Comparison of ENCODE assay signal across 1 cellular context in the genomic region with DNA sequence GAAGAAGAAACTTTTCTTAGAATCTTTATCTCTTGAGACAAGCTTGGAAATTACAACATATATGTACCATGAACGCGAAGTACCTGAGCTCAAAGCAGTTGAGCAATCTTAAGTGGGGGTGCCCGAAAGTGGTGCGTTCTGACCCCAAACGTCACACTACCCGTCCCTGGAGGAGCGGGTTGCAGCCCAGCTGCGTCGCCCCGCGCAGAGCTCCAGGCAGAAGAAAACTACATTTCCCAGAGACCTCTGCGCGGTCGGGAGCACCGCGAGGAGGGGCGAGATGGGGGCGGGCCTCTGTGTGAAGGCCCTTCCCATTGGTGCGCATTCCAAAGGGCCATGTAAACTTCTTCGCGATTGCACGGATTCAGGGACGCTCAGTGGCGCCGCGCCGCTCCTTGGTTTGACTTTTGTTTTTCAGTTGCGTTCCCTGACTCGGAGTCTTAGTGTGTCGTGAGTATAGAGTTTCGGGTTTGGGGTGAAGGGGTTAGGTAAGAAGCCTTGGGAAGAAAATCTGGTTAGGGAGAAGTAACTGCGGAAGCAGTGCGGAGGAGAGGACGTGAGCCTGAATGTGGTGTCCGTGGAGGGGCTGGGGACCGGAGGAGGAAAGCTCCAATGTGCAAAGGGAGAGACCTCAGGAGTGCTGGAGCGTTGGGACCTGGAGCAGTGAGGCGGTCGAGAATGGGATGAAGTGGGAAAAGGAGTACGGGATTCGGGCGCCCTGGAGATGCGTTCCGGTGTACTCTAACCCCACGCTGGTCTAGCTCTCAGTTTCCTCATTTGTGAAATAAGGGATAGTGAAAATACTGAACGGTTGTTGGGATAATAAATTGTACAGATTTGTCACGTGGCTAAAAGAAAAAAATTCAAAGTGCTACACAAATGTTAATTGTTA.
TF ChIP-seq lines count a peak whose summit lies in the region.

A gene (plus strand): TSS at position 410 of the 892 bp plus-strand sequence. CDS start 7,740 bp downstream, outside the sequence.

TF ChIP-seq in HepG2, 621 proteins besides CTCF, POLR2A, EP300 and RAD21 (continued from another document and continues in another):
- TF ChIP-seq, protein P1, sequence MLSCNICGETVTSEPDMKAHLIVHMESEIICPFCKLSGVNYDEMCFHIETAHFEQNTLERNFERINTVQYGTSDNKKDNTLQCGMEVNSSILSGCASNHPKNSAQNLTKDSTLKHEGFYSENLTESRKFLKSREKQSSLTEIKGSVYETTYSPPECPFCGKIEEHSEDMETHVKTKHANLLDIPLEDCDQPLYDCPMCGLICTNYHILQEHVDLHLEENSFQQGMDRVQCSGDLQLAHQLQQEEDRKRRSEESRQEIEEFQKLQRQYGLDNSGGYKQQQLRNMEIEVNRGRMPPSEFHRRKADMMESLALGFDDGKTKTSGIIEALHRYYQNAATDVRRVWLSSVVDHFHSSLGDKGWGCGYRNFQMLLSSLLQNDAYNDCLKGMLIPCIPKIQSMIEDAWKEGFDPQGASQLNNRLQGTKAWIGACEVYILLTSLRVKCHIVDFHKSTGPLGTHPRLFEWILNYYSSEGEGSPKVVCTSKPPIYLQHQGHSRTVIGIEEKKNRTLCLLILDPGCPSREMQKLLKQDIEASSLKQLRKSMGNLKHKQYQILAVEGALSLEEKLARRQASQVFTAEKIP (CRISPR knock-in tag; IDR thresholded peaks at IDR 0.05; ENCODE audit: borderline replicate concordance) = no peak
- TF ChIP-seq, protein P2, sequence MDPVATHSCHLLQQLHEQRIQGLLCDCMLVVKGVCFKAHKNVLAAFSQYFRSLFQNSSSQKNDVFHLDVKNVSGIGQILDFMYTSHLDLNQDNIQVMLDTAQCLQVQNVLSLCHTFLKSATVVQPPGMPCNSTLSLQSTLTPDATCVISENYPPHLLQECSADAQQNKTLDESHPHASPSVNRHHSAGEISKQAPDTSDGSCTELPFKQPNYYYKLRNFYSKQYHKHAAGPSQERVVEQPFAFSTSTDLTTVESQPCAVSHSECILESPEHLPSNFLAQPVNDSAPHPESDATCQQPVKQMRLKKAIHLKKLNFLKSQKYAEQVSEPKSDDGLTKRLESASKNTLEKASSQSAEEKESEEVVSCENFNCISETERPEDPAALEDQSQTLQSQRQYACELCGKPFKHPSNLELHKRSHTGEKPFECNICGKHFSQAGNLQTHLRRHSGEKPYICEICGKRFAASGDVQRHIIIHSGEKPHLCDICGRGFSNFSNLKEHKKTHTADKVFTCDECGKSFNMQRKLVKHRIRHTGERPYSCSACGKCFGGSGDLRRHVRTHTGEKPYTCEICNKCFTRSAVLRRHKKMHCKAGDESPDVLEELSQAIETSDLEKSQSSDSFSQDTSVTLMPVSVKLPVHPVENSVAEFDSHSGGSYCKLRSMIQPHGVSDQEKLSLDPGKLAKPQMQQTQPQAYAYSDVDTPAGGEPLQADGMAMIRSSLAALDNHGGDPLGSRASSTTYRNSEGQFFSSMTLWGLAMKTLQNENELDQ (CRISPR knock-in tag; IDR thresholded peaks at IDR 0.05; ENCODE audit: borderline replicate concordance) = no peak
- TF ChIP-seq SUZ12 (IDR thresholded peaks at IDR 0.05; ENCODE audit: low read depth, low read length) = peak; percentile 81
- TF ChIP-seq, protein P3, sequence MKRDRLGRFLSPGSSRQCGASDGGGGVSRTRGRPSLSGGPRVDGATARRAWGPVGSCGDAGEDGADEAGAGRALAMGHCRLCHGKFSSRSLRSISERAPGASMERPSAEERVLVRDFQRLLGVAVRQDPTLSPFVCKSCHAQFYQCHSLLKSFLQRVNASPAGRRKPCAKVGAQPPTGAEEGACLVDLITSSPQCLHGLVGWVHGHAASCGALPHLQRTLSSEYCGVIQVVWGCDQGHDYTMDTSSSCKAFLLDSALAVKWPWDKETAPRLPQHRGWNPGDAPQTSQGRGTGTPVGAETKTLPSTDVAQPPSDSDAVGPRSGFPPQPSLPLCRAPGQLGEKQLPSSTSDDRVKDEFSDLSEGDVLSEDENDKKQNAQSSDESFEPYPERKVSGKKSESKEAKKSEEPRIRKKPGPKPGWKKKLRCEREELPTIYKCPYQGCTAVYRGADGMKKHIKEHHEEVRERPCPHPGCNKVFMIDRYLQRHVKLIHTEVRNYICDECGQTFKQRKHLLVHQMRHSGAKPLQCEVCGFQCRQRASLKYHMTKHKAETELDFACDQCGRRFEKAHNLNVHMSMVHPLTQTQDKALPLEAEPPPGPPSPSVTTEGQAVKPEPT (CRISPR knock-in tag; IDR thresholded peaks at IDR 0.05; ENCODE audit: low read depth) = no peak
- TF ChIP-seq, protein P4, sequence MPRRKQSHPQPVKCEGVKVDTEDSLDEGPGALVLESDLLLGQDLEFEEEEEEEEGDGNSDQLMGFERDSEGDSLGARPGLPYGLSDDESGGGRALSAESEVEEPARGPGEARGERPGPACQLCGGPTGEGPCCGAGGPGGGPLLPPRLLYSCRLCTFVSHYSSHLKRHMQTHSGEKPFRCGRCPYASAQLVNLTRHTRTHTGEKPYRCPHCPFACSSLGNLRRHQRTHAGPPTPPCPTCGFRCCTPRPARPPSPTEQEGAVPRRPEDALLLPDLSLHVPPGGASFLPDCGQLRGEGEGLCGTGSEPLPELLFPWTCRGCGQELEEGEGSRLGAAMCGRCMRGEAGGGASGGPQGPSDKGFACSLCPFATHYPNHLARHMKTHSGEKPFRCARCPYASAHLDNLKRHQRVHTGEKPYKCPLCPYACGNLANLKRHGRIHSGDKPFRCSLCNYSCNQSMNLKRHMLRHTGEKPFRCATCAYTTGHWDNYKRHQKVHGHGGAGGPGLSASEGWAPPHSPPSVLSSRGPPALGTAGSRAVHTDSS (CRISPR knock-in tag; conservative IDR thresholded peaks at IDR 0.05) = 0 out of 2 replicates have a peak, but pooled peaks have one; percentile 57
- TF ChIP-seq, protein P5, sequence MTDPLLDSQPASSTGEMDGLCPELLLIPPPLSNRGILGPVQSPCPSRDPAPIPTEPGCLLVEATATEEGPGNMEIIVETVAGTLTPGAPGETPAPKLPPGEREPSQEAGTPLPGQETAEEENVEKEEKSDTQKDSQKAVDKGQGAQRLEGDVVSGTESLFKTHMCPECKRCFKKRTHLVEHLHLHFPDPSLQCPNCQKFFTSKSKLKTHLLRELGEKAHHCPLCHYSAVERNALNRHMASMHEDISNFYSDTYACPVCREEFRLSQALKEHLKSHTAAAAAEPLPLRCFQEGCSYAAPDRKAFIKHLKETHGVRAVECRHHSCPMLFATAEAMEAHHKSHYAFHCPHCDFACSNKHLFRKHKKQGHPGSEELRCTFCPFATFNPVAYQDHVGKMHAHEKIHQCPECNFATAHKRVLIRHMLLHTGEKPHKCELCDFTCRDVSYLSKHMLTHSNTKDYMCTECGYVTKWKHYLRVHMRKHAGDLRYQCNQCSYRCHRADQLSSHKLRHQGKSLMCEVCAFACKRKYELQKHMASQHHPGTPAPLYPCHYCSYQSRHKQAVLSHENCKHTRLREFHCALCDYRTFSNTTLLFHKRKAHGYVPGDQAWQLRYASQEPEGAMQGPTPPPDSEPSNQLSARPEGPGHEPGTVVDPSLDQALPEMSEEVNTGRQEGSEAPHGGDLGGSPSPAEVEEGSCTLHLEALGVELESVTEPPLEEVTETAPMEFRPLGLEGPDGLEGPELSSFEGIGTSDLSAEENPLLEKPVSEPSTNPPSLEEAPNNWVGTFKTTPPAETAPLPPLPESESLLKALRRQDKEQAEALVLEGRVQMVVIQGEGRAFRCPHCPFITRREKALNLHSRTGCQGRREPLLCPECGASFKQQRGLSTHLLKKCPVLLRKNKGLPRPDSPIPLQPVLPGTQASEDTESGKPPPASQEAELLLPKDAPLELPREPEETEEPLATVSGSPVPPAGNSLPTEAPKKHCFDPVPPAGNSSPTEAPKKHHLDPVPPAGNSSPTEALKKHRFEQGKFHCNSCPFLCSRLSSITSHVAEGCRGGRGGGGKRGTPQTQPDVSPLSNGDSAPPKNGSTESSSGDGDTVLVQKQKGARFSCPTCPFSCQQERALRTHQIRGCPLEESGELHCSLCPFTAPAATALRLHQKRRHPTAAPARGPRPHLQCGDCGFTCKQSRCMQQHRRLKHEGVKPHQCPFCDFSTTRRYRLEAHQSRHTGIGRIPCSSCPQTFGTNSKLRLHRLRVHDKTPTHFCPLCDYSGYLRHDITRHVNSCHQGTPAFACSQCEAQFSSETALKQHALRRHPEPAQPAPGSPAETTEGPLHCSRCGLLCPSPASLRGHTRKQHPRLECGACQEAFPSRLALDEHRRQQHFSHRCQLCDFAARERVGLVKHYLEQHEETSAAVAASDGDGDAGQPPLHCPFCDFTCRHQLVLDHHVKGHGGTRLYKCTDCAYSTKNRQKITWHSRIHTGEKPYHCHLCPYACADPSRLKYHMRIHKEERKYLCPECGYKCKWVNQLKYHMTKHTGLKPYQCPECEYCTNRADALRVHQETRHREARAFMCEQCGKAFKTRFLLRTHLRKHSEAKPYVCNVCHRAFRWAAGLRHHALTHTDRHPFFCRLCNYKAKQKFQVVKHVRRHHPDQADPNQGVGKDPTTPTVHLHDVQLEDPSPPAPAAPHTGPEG (CRISPR knock-in tag; IDR thresholded peaks at IDR 0.05) = 0 out of 2 replicates have a peak, but pooled peaks have one; percentile 41
- peak; percentile 55 for TF ChIP-seq HNRNPLL (IDR thresholded peaks at IDR 0.05; ENCODE audit: low read depth, low read length, poor library complexity, severe bottlenecking)
- TF ChIP-seq, protein P6, sequence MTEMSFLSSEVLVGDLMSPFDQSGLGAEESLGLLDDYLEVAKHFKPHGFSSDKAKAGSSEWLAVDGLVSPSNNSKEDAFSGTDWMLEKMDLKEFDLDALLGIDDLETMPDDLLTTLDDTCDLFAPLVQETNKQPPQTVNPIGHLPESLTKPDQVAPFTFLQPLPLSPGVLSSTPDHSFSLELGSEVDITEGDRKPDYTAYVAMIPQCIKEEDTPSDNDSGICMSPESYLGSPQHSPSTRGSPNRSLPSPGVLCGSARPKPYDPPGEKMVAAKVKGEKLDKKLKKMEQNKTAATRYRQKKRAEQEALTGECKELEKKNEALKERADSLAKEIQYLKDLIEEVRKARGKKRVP (CRISPR knock-in tag; IDR thresholded peaks at IDR 0.05) = 0 out of 4 replicates have a peak, but pooled peaks of 1 of the 2 experiments have one; percentile 22
- peak; percentile 55 for TF ChIP-seq PHF5A (CRISPR knock-in tag; IDR thresholded peaks at IDR 0.05; ENCODE audit: low read depth, unreplicated experiment)
- TF ChIP-seq SALL1 (CRISPR knock-in tag; IDR thresholded peaks at IDR 0.05) = peak; percentile 85
- peak; percentile 77 for TF ChIP-seq ZFAT (CRISPR knock-in tag; conservative IDR thresholded peaks at IDR 0.05)
- TF ChIP-seq, protein P7, sequence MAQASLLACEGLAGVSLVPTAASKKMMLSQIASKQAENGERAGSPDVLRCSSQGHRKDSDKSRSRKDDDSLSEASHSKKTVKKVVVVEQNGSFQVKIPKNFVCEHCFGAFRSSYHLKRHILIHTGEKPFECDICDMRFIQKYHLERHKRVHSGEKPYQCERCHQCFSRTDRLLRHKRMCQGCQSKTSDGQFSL (CRISPR knock-in tag; IDR thresholded peaks at IDR 0.05) = 0 out of 2 replicates have a peak, but pooled peaks have one; percentile 24
- TF ChIP-seq ATF7 (IDR thresholded peaks at IDR 0.05) = no peak
- TF ChIP-seq ATF7 (CRISPR knock-in tag; IDR thresholded peaks at IDR 0.05) = no peak
- TF ChIP-seq PHF21A (CRISPR knock-in tag; IDR thresholded peaks at IDR 0.05) = peak; percentile 59; the same call in 1 of the 2 replicates
- peak; percentile 45; the same call in 1 of the 2 replicates for TF ChIP-seq ZSCAN21 (CRISPR knock-in tag; IDR thresholded peaks at IDR 0.05; ENCODE audit: borderline replicate concordance)
- TF ChIP-seq MXI1 (IDR thresholded peaks at IDR 0.05; ENCODE audit: borderline replicate concordance, low read depth, low read length) = peak; percentile 76; the same call in 2 of the 3 replicates
- TF ChIP-seq ZNF761 (CRISPR knock-in tag; conservative IDR thresholded peaks at IDR 0.05) = peak; percentile 66; the same call in 1 of the 2 replicates
- peak; percentile 71; the same call in 1 of the 2 replicates for TF ChIP-seq MXD4 (CRISPR knock-in tag; IDR thresholded peaks at IDR 0.05)
- TF ChIP-seq, protein P8, sequence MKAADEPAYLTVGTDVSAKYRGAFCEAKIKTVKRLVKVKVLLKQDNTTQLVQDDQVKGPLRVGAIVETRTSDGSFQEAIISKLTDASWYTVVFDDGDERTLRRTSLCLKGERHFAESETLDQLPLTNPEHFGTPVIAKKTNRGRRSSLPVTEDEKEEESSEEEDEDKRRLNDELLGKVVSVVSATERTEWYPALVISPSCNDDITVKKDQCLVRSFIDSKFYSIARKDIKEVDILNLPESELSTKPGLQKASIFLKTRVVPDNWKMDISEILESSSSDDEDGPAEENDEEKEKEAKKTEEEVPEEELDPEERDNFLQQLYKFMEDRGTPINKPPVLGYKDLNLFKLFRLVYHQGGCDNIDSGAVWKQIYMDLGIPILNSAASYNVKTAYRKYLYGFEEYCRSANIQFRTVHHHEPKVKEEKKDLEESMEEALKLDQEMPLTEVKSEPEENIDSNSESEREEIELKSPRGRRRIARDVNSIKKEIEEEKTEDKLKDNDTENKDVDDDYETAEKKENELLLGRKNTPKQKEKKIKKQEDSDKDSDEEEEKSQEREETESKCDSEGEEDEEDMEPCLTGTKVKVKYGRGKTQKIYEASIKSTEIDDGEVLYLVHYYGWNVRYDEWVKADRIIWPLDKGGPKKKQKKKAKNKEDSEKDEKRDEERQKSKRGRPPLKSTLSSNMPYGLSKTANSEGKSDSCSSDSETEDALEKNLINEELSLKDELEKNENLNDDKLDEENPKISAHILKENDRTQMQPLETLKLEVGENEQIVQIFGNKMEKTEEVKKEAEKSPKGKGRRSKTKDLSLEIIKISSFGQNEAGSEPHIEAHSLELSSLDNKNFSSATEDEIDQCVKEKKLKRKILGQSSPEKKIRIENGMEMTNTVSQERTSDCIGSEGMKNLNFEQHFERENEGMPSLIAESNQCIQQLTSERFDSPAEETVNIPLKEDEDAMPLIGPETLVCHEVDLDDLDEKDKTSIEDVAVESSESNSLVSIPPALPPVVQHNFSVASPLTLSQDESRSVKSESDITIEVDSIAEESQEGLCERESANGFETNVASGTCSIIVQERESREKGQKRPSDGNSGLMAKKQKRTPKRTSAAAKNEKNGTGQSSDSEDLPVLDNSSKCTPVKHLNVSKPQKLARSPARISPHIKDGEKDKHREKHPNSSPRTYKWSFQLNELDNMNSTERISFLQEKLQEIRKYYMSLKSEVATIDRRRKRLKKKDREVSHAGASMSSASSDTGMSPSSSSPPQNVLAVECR (CRISPR knock-in tag; IDR thresholded peaks at IDR 0.05; ENCODE audit: borderline replicate concordance) = peak; percentile 98
- TF ChIP-seq SMYD3 (CRISPR knock-in tag; IDR thresholded peaks at IDR 0.05) = 0 out of 2 replicates have a peak, but pooled peaks have one; percentile 50
- TF ChIP-seq SMAD3 (CRISPR knock-in tag; IDR thresholded peaks at IDR 0.05) = peak; percentile 56; the same call in 1 of the 2 replicates
- peak; percentile 70 for TF ChIP-seq ZMYM4 (CRISPR knock-in tag; IDR thresholded peaks at IDR 0.05)
- TF ChIP-seq NR3C1 (CRISPR knock-in tag; IDR thresholded peaks at IDR 0.05) = no peak
- TF ChIP-seq SOX6 (IDR thresholded peaks at IDR 0.05) = no peak
- peak; percentile 32 for TF ChIP-seq SOX6 (CRISPR knock-in tag; IDR thresholded peaks at IDR 0.05)
- TF ChIP-seq, protein P9, sequence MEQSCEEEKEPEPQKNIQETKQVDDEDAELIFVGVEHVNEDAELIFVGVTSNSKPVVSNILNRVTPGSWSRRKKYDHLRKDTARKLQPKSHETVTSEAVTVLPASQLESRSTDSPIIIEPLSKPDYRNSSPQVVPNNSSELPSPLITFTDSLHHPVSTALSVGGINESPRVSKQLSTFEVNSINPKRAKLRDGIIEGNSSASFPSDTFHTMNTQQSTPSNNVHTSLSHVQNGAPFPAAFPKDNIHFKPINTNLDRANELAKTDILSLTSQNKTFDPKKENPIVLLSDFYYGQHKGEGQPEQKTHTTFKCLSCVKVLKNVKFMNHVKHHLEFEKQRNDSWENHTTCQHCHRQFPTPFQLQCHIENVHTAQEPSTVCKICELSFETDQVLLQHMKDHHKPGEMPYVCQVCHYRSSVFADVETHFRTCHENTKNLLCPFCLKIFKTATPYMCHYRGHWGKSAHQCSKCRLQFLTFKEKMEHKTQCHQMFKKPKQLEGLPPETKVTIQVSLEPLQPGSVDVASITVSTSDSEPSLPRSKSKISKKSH (CRISPR knock-in tag; IDR thresholded peaks at IDR 0.05; ENCODE audit: borderline replicate concordance) = peak; percentile 44; the same call in 1 of the 2 replicates
- peak; percentile 2; the same call in 1 of the 2 replicates for TF ChIP-seq SRF (IDR thresholded peaks at IDR 0.05; ENCODE audit: low read depth, low read length)
